ENCODE assay signal across 8 cellular contexts in genomic region chr17:7574176-7574953, GRCh38. TPM values are rescaled to one million over a fixed set of nuclear protein-coding genes. Genes with fewer than 3 reads are reported as not detected.
A peak's percentile ranks its signal among the peaks of the same experiment; 100 is the strongest.
DNase-seq lines count a peak whose midpoint lies in the region; ATAC-seq and TF ChIP-seq lines count a peak whose summit lies in the region.

No MANE protein-coding gene starts in this region.

- intact Hi-C loops in ascending aorta (cut with DNase I) (loop anchor here (5.0 kb wide), 2 partner anchors 263 to 322 kb away; partner anchors contain the start of genes CTDNEP1 and ELP5), right lobe of liver (cut with DNase I) (no loop called here)

- no peak for TF ChIP-seq POLR2A in right lobe of liver (IDR thresholded peaks at IDR 0.05)
- no peak for TF ChIP-seq POLR2A in tibial nerve (IDR thresholded peaks at IDR 0.05)

- H3K27ac Mint-ChIP-seq in activated naive CD4-positive, alpha-beta T cell treated with anti-CD3 and anti-CD28 coated beads, Interleukin-2, amount 10 ng/mL, durations not matched to agents 7 days and 5 days, result peak overlapping the region; percentile 98

- peaks cover 81% of the 10 kb centered on the region for H3K36me3 Mint-ChIP-seq in activated naive CD4-positive, alpha-beta T cell treated with anti-CD3 and anti-CD28 coated beads, Interleukin-2, amount 10 ng/mL, durations not matched to agents 7 days and 5 days

- H3K27ac ChIP-seq in ascending aorta (peak overlapping the region; percentile 93 to 99), right lobe of liver (peak overlapping the region in 2 of 3 donors; percentile 96 to 99), tibial nerve (peak overlapping the region; percentile 98 to 100 (median 100))

- no peak for DNase-seq in activated naive CD4-positive, alpha-beta T cell treated with anti-CD3 and anti-CD28 coated beads, Interleukin-2, amount 10 ng/mL, durations not matched to agents 7 days and 5 days
- no peak for DNase-seq in activated naive CD4-positive, alpha-beta T cell treated with Interleukin-2 at 50 U/mL for 16 hours
- DNase-seq in ascending aorta (ENCODE audit: low spot score in 2 of 2) (no peak), right lobe of liver (peak in 1 of 3 donors; percentile 14), tibial nerve (ENCODE audit: low spot score in 2 of 2) (no peak), NCI-H2171 (lab: John Stamatoyannopoulos, UW) (no peak), dermis blood vessel endothelial cell (no peak)

- peak overlapping the region; percentile 94 for H3K4me3 Mint-ChIP-seq in activated naive CD4-positive, alpha-beta T cell treated with anti-CD3 and anti-CD28 coated beads, Interleukin-2, amount 10 ng/mL, durations not matched to agents 7 days and 5 days

- H3K9me3 Mint-ChIP-seq in activated naive CD4-positive, alpha-beta T cell treated with anti-CD3 and anti-CD28 coated beads, Interleukin-2, amount 10 ng/mL, durations not matched to agents 7 days and 5 days, result no peaks in the 10 kb centered on the region

- TF ChIP-seq CTCF in ascending aorta (IDR thresholded peaks at IDR 0.05) (no peak), right lobe of liver (IDR thresholded peaks at IDR 0.05) (no peak), tibial nerve (IDR thresholded peaks at IDR 0.05) (no peak)

- H3K27me3 ChIP-seq in ascending aorta (no peaks in the 10 kb centered on the region), right lobe of liver (no peaks in the 10 kb centered on the region), tibial nerve (no peaks in the 10 kb centered on the region)

- H3K4me1 Mint-ChIP-seq in activated naive CD4-positive, alpha-beta T cell treated with anti-CD3 and anti-CD28 coated beads, Interleukin-2, amount 10 ng/mL, durations not matched to agents 7 days and 5 days, result peaks cover 80% of the 10 kb centered on the region

- H3K36me3 ChIP-seq in ascending aorta, result peaks cover 65 to 67% of the 10 kb centered on the region in 2 donors
- peaks cover 28 to 56% (median 39%) of the 10 kb centered on the region in 4 donors for H3K36me3 ChIP-seq in right lobe of liver
- H3K36me3 ChIP-seq in tibial nerve, result peaks cover 4 to 76% (median 34%) of the 10 kb centered on the region in 3 donors

- H3K4me1 ChIP-seq in ascending aorta, result peaks cover 0 to 20% of the 10 kb centered on the region in 2 donors
- H3K4me1 ChIP-seq in right lobe of liver, result peaks cover 0 to 54% (median 19%) of the 10 kb centered on the region in 4 donors
- peaks cover 0 to 66% (median 32%) of the 10 kb centered on the region in 4 donors for H3K4me1 ChIP-seq in tibial nerve

- WGBS in right lobe of liver (ENCODE audit: insufficient coverage, low coverage, low lambda C conversion rate, missing lambda C conversion rate), result 27% methylated on average over 8 of the region's 15 CpGs
- WGBS in tibial nerve, 2 donors, result 14 to 21% methylated on average over 14 of the region's 15 CpGs

- peak overlapping the region; percentile 78 to 94 for H3K4me3 ChIP-seq in ascending aorta
- H3K4me3 ChIP-seq in right lobe of liver, result peak overlapping the region; percentile 100
- peak overlapping the region; percentile 96 to 98 (median 97) for H3K4me3 ChIP-seq in tibial nerve

- H3K27me3 Mint-ChIP-seq in activated naive CD4-positive, alpha-beta T cell treated with anti-CD3 and anti-CD28 coated beads, Interleukin-2, amount 10 ng/mL, durations not matched to agents 7 days and 5 days, result peaks cover 9% of the 10 kb centered on the region

- no peak for ATAC-seq in right lobe of liver
- no peak for ATAC-seq in HG03039 (IDR thresholded peaks at IDR 0.05; ENCODE audit: unreplicated experiment)

- TF ChIP-seq EP300 in tibial nerve (IDR thresholded peaks at IDR 0.05), result no peak

- no peaks in the 10 kb centered on the region for H3K9me3 ChIP-seq in ascending aorta
- no peaks in the 10 kb centered on the region for H3K9me3 ChIP-seq in right lobe of liver
- H3K9me3 ChIP-seq in tibial nerve, result no peaks in the 10 kb centered on the region

- CTCF ChIA-PET in activated naive CD4-positive, alpha-beta T cell treated with anti-CD3 and anti-CD28 coated beads, Interleukin-2, amount 10 ng/mL, durations not matched to agents 7 days and 5 days (lab: Charles Lee), result interaction anchor here (0.8 to 1.9 kb wide), 3 partner anchors 13 to 15 kb away, joined by 4 to 9 read pairs (median 5); partner anchors contain the start of gene SENP3

RNA-seq across cellular contexts. Expression of gene CD68, which starts 5.1 kb away (rescaled TPM):
- total RNA-seq in ascending aorta, result 151 TPM
- 100 to 1,000 TPM in 1 of 6 experiments, 10 to 100 TPM in 5; 31.6 to 179 (median 51.1) TPM for total RNA-seq in right lobe of liver
- 10 to 100 TPM; 19.3 to 65.7 (median 34.2) TPM for total RNA-seq in tibial nerve
- 0.17 and 2.1 TPM in 2 replicates for total RNA-seq in dermis blood vessel endothelial cell

RNA-seq across cellular contexts. Expression of gene MPDU1, which starts 9.3 kb away (rescaled TPM):
- total RNA-seq in ascending aorta (157 TPM), right lobe of liver (100 to 1,000 TPM in 2 of 6 experiments, 10 to 100 TPM in 4; 54.2 to 199 (median 63.3) TPM), tibial nerve (100 to 1,000 TPM in 1 of 4 donors, 10 to 100 TPM in 3; 58.3 to 102 (median 66.2) TPM), dermis blood vessel endothelial cell (113 and 133 TPM in 2 replicates)

RNA-seq across cellular contexts. Expression of gene SENP3, which starts 12.6 kb away (rescaled TPM):
- total RNA-seq in ascending aorta (92.0 TPM), right lobe of liver (10 to 100 TPM; 12.3 to 33.9 (median 15.1) TPM), tibial nerve (10 to 100 TPM; 54.3 to 75.4 (median 59.0) TPM), dermis blood vessel endothelial cell (79.8 and 89.3 TPM in 2 replicates)

RNA-seq across cellular contexts. Expression of gene SOX15, which starts 15.5 kb away (rescaled TPM):
- not detected for total RNA-seq in ascending aorta
- not detected for total RNA-seq in right lobe of liver
- total RNA-seq in tibial nerve, result 1 to 10 TPM; 3.1 to 6.9 (median 5.0) TPM
- total RNA-seq in dermis blood vessel endothelial cell, result 0.14 and 0.17 TPM in 2 replicates

RNA-seq across cellular contexts. Expression of gene TNFSF13, which starts 15.8 kb away (rescaled TPM):
- total RNA-seq in ascending aorta (17.5 TPM), right lobe of liver (10 to 100 TPM in 2 of 6 experiments, 1 to 10 TPM in 4; 4.3 to 13.0 (median 6.2) TPM), tibial nerve (10 to 100 TPM; 44.7 to 93.3 (median 64.7) TPM), dermis blood vessel endothelial cell (0.88 and 1.2 TPM in 2 replicates)
